In the genomic region with DNA sequence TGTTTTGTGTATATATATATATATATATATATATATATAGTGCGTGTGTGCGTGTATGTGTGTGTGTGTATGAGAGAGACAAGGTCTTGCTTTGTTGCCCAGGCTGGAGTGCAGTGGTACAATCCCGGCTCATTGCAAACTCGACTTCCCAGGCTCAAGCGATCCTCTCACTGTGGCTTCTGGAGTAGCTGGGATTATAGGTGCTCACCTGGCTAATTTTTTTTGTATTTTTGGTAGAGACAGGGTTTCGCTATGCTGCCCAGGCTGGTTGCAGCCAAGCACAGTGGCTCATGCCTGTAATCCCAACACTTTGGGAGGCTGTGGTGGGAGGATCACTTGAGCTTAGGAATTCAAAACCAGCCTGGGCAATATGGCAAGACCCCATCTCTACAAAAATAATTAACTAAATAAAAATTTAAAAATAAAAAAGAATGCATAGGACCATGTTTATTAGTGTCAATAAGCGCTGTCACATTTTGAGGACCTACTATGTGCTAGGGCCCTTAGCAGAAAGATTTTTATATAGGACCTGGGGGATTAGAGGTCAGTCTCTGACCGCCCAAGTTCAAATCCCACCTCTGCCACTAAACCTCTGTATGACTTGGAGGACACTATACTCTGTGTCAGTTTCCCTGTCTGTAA, we compare ENCODE assay signal across 14 cellular contexts. TPM values are rescaled to one million over a fixed set of nuclear protein-coding genes. Genes with fewer than 3 reads are reported as not detected.
DNase-seq lines count a peak whose midpoint lies in the region; ATAC-seq and TF ChIP-seq lines count a peak whose summit lies in the region.
"Had no signal": no experiment of that assay in that cellular context is flagged by ENCODE, and none has a peak within 500 bp of the region (broad histone marks: within the 10 kb centered on the region; RNA-seq: fewer than 3 reads in every experiment).

No MANE protein-coding gene starts in this region.

- no peaks in the 10 kb centered on the region for H3K27me3 ChIP-seq in fibroblast of lung (ENCODE audit: control insufficient read depth, insufficient read depth, low read length)
- H3K27me3 ChIP-seq: tibial artery had no signal

- no peak overlapping the region for H3K27ac Mint-ChIP-seq in activated CD8-positive, alpha-beta T cell treated with anti-CD3 and anti-CD28 coated beads for 36 hours
- H3K27ac Mint-ChIP-seq in activated CD8-positive, alpha-beta T cell treated with anti-CD3 and anti-CD28 coated beads, Interleukin-2, amount 10 ng/mL, durations not matched to agents 7 days and 5 days, result no peak overlapping the region
- H3K27ac Mint-ChIP-seq in type B pancreatic cell, result no peak overlapping the region
- no peak overlapping the region for H3K27ac Mint-ChIP-seq in activated CD4-positive, alpha-beta T cell treated with anti-CD3 and anti-CD28 coated beads, Interleukin-2, amount 10 ng/mL, durations not matched to agents 7 days and 5 days
- H3K27ac Mint-ChIP-seq: activated T-helper 17 cell treated with anti-CD3 and anti-CD28 coated beads, Interleukin-2, amount 50 U/mL, for 72 hours had no signal

- H3K36me3 Mint-ChIP-seq in activated CD8-positive, alpha-beta T cell treated with anti-CD3 and anti-CD28 coated beads for 36 hours (ENCODE audit: low read depth), result no peaks in the 10 kb centered on the region
- no peaks in the 10 kb centered on the region for H3K36me3 Mint-ChIP-seq in activated CD8-positive, alpha-beta T cell treated with anti-CD3 and anti-CD28 coated beads, Interleukin-2, amount 10 ng/mL, durations not matched to agents 7 days and 5 days (ENCODE audit: low read depth)
- H3K36me3 Mint-ChIP-seq in type B pancreatic cell, result peaks cover 7% of the 10 kb centered on the region
- H3K36me3 Mint-ChIP-seq in activated CD4-positive, alpha-beta T cell treated with anti-CD3 and anti-CD28 coated beads, Interleukin-2, amount 10 ng/mL, durations not matched to agents 7 days and 5 days (ENCODE audit: low read depth), result peaks cover 1% of the 10 kb centered on the region

- peaks cover 55% of the 10 kb centered on the region for H3K79me2 ChIP-seq in fibroblast of lung (ENCODE audit: control insufficient read depth, insufficient read depth, low read length)

- peaks cover 10% of the 10 kb centered on the region for H3K4me1 ChIP-seq in fibroblast of lung (ENCODE audit: control insufficient read depth, extremely low read depth, insufficient read depth, low read length)

- intact Hi-C loops in activated CD8-positive, alpha-beta T cell treated with anti-CD3 and anti-CD28 coated beads for 36 hours (cut with micrococcal nuclease), result no loop called here
- intact Hi-C loops in head of caudate nucleus (cut with DNase I), result no loop called here

- no peak for DNase-seq in activated CD8-positive, alpha-beta T cell treated with anti-CD3 and anti-CD28 coated beads for 36 hours
- DNase-seq in activated CD8-positive, alpha-beta T cell treated with anti-CD3 and anti-CD28 coated beads, Interleukin-2, amount 10 ng/mL, durations not matched to agents 7 days and 5 days, result no peak
- no peak for DNase-seq in fibroblast of lung (ENCODE audit: low read depth in 2 of 2)
- no peak for DNase-seq in type B pancreatic cell (ENCODE audit: extremely low spot score, unreplicated experiment)
- DNase-seq in head of caudate nucleus, result no peak
- DNase-seq in activated CD4-positive, alpha-beta T cell treated with anti-CD3 and anti-CD28 coated beads, Interleukin-2, amount 10 ng/mL, durations not matched to agents 7 days and 5 days, result no peak
- DNase-seq: activated CD4-positive, CD25-positive, alpha-beta regulatory T cell treated with anti-CD3 and anti-CD28 coated beads, Interleukin-2, amount 50 U/mL, for 72 hours; caudate nucleus; EL; NCI-H1436; tibial artery had no signal

- no peak for ATAC-seq in activated CD8-positive, alpha-beta T cell treated with anti-CD3 and anti-CD28 coated beads for 36 hours
- no peak for ATAC-seq in activated CD8-positive, alpha-beta T cell treated with anti-CD3 and anti-CD28 coated beads, Interleukin-2, amount 10 ng/mL, durations not matched to agents 7 days and 5 days
- ATAC-seq: activated T-helper 17 cell treated with anti-CD3 and anti-CD28 coated beads, Interleukin-2, amount 50 U/mL, for 72 hours; esophagus mucosa had no signal

- no peak for TF ChIP-seq CTCF in activated CD8-positive, alpha-beta T cell treated with anti-CD3 and anti-CD28 coated beads for 36 hours (IDR thresholded peaks at IDR 0.05)
- TF ChIP-seq CTCF in fibroblast of lung (conservative IDR thresholded peaks at IDR 0.05 in 1 of 2, IDR thresholded peaks at IDR 0.05 in 1 of 2; ENCODE audit: low read depth in 1 of 2, low read length in 2 of 2) (no peak), type B pancreatic cell (conservative IDR thresholded peaks at IDR 0.05) (no peak)

- no peaks in the 10 kb centered on the region for H3K9me3 ChIP-seq in fibroblast of lung (ENCODE audit: control insufficient read depth, insufficient read depth, low read depth, low read length)
- H3K9me3 ChIP-seq: tibial artery had no signal

- no peaks in the 10 kb centered on the region for H4K20me1 ChIP-seq in fibroblast of lung (ENCODE audit: control insufficient read depth, extremely low read depth, insufficient read depth, low read length)

- H3K27me3 Mint-ChIP-seq in activated CD8-positive, alpha-beta T cell treated with anti-CD3 and anti-CD28 coated beads for 36 hours, result peaks cover 20% of the 10 kb centered on the region
- H3K27me3 Mint-ChIP-seq in activated CD8-positive, alpha-beta T cell treated with anti-CD3 and anti-CD28 coated beads, Interleukin-2, amount 10 ng/mL, durations not matched to agents 7 days and 5 days (ENCODE audit: low read depth), result peaks cover 10% of the 10 kb centered on the region
- H3K27me3 Mint-ChIP-seq in type B pancreatic cell, result peaks cover 10% of the 10 kb centered on the region
- H3K27me3 Mint-ChIP-seq in activated CD4-positive, alpha-beta T cell treated with anti-CD3 and anti-CD28 coated beads, Interleukin-2, amount 10 ng/mL, durations not matched to agents 7 days and 5 days, result peaks cover 15% of the 10 kb centered on the region

- no peaks in the 10 kb centered on the region for H3K9me3 Mint-ChIP-seq in activated CD8-positive, alpha-beta T cell treated with anti-CD3 and anti-CD28 coated beads for 36 hours
- no peaks in the 10 kb centered on the region for H3K9me3 Mint-ChIP-seq in activated CD8-positive, alpha-beta T cell treated with anti-CD3 and anti-CD28 coated beads, Interleukin-2, amount 10 ng/mL, durations not matched to agents 7 days and 5 days (ENCODE audit: insufficient read depth)
- H3K9me3 Mint-ChIP-seq in type B pancreatic cell, result no peaks in the 10 kb centered on the region
- H3K9me3 Mint-ChIP-seq in activated CD4-positive, alpha-beta T cell treated with anti-CD3 and anti-CD28 coated beads, Interleukin-2, amount 10 ng/mL, durations not matched to agents 7 days and 5 days, result no peaks in the 10 kb centered on the region
- H3K9me3 Mint-ChIP-seq: activated T-helper 17 cell treated with anti-CD3 and anti-CD28 coated beads, Interleukin-2, amount 50 U/mL, for 72 hours had no signal

- no peak overlapping the region for H2AFZ ChIP-seq in fibroblast of lung (ENCODE audit: low read length)

- CTCF ChIA-PET in activated CD8-positive, alpha-beta T cell treated with anti-CD3 and anti-CD28 coated beads for 36 hours (lab: Charles Lee), result no interaction called here
- CTCF ChIA-PET in activated CD8-positive, alpha-beta T cell treated with anti-CD3 and anti-CD28 coated beads, Interleukin-2, amount 10 ng/mL, durations not matched to agents 7 days and 5 days (lab: Charles Lee), result interaction anchor here (1.3 to 2.3 kb wide), 2 partner anchors 9 to 12 kb away, joined by 3 to 6 read pairs; no protein-coding TSS in a partner anchor
- CTCF ChIA-PET in activated CD4-positive, alpha-beta T cell treated with anti-CD3 and anti-CD28 coated beads, Interleukin-2, amount 10 ng/mL, durations not matched to agents 7 days and 5 days (lab: Charles Lee), result interaction anchor here (1.2 kb wide), 1 partner anchor 12 kb away, joined by 3 read pairs; no protein-coding TSS in a partner anchor

- peak overlapping the region; percentile 72 for H3K4me2 ChIP-seq in fibroblast of lung (ENCODE audit: extremely low read depth, insufficient read depth, low read length)

- no peak overlapping the region for H3K9ac ChIP-seq in fibroblast of lung (ENCODE audit: insufficient read depth, low read length)

- POLR2A ChIA-PET in activated CD8-positive, alpha-beta T cell treated with anti-CD3 and anti-CD28 coated beads for 36 hours (lab: Charles Lee), result interaction anchor here (1.5 kb wide), 1 partner anchor 9 kb away, joined by 3 read pairs; no protein-coding TSS in a partner anchor
- POLR2A ChIA-PET in activated CD8-positive, alpha-beta T cell treated with anti-CD3 and anti-CD28 coated beads, Interleukin-2, amount 10 ng/mL, durations not matched to agents 7 days and 5 days (lab: Charles Lee), result no interaction called here
- POLR2A ChIA-PET in activated CD4-positive, alpha-beta T cell treated with anti-CD3 and anti-CD28 coated beads, Interleukin-2, amount 10 ng/mL, durations not matched to agents 7 days and 5 days (lab: Charles Lee), result no interaction called here

- peak overlapping the region; percentile 45 to 60 (median 52) for H3K4me3 ChIP-seq in fibroblast of lung (replicated peaks in 1 of 4; ENCODE audit: control extremely low read depth in 1 of 4, insufficient read depth in 1 of 4, low read depth in 3 of 4, low read length in 4 of 4)

- peak overlapping the region; percentile 31 for H3K4me3 Mint-ChIP-seq in activated CD8-positive, alpha-beta T cell treated with anti-CD3 and anti-CD28 coated beads for 36 hours
- no peak overlapping the region for H3K4me3 Mint-ChIP-seq in activated CD8-positive, alpha-beta T cell treated with anti-CD3 and anti-CD28 coated beads, Interleukin-2, amount 10 ng/mL, durations not matched to agents 7 days and 5 days
- H3K4me3 Mint-ChIP-seq in type B pancreatic cell, result peak overlapping the region; percentile 47
- H3K4me3 Mint-ChIP-seq in activated CD4-positive, alpha-beta T cell treated with anti-CD3 and anti-CD28 coated beads, Interleukin-2, amount 10 ng/mL, durations not matched to agents 7 days and 5 days, result no peak overlapping the region

- H3K36me3 ChIP-seq in fibroblast of lung (ENCODE audit: control insufficient read depth, insufficient read depth, low read length), result peaks cover 20% of the 10 kb centered on the region

- H3K27ac ChIP-seq in fibroblast of lung (ENCODE audit: insufficient read depth, low read length), result peak overlapping the region; percentile 5
- H3K27ac ChIP-seq: skin epidermis, tibial artery had no signal

- peaks cover 6% of the 10 kb centered on the region for H3K4me1 Mint-ChIP-seq in activated CD8-positive, alpha-beta T cell treated with anti-CD3 and anti-CD28 coated beads for 36 hours (ENCODE audit: low read depth)
- H3K4me1 Mint-ChIP-seq in activated CD8-positive, alpha-beta T cell treated with anti-CD3 and anti-CD28 coated beads, Interleukin-2, amount 10 ng/mL, durations not matched to agents 7 days and 5 days (ENCODE audit: low read depth), result peaks cover 1% of the 10 kb centered on the region
- H3K4me1 Mint-ChIP-seq in type B pancreatic cell (ENCODE audit: unreplicated experiment), result peaks cover 5% of the 10 kb centered on the region
- no peaks in the 10 kb centered on the region for H3K4me1 Mint-ChIP-seq in activated CD4-positive, alpha-beta T cell treated with anti-CD3 and anti-CD28 coated beads, Interleukin-2, amount 10 ng/mL, durations not matched to agents 7 days and 5 days
- H3K4me1 Mint-ChIP-seq: activated T-helper 17 cell treated with anti-CD3 and anti-CD28 coated beads, Interleukin-2, amount 50 U/mL, for 72 hours had no signal

RNA-seq across cellular contexts. Expression of a gene that starts 1.8 kb away (rescaled TPM):
- total RNA-seq in activated CD8-positive, alpha-beta T cell treated with anti-CD3 and anti-CD28 coated beads for 36 hours, result 1 to 10 TPM; 7.4 to 8.3 TPM
- 1 to 10 TPM; 4.6 to 5.2 TPM for total RNA-seq in activated CD8-positive, alpha-beta T cell treated with anti-CD3 and anti-CD28 coated beads, Interleukin-2, amount 10 ng/mL, durations not matched to agents 7 days and 5 days
- total RNA-seq in fibroblast of lung (98.1 and 229 TPM in 2 replicates), type B pancreatic cell (ENCODE audit: low replicate concordance) (29.7 and 38.6 TPM in 2 replicates)
- 167 and 230 TPM in 2 replicates for polyA plus RNA-seq in fibroblast of lung
- 120 and 175 TPM in 2 replicates for polyA plus RNA-seq in fibroblast of lung (2012)
- 229 and 330 TPM in 2 replicates for polyA minus RNA-seq in fibroblast of lung (ENCODE audit: low replicate concordance)
- 1 to 10 TPM; 1.9 TPM for total RNA-seq in activated CD4-positive, alpha-beta T cell treated with anti-CD3 and anti-CD28 coated beads, Interleukin-2, amount 10 ng/mL, durations not matched to agents 7 days and 5 days

RNA-seq across cellular contexts. Expression of a gene that starts 25.8 kb away (rescaled TPM):
- total RNA-seq in activated CD8-positive, alpha-beta T cell treated with anti-CD3 and anti-CD28 coated beads for 36 hours, result 1 to 10 TPM in 1 of 2 experiments, under 1 TPM in 1; 0.63 to 1.3 TPM
- under 1 TPM; 0.23 to 0.34 TPM for total RNA-seq in activated CD8-positive, alpha-beta T cell treated with anti-CD3 and anti-CD28 coated beads, Interleukin-2, amount 10 ng/mL, durations not matched to agents 7 days and 5 days
- total RNA-seq in fibroblast of lung, result 3.1 and 7.8 TPM in 2 replicates
- 7.7 and 9.9 TPM in 2 replicates for polyA plus RNA-seq in fibroblast of lung
- 13.4 and 17.4 TPM in 2 replicates for polyA plus RNA-seq in fibroblast of lung (2012)
- polyA minus RNA-seq in fibroblast of lung (ENCODE audit: low replicate concordance), result 9.1 and 12.4 TPM in 2 replicates
- total RNA-seq in type B pancreatic cell (ENCODE audit: low replicate concordance), result 6.1 and 6.3 TPM in 2 replicates
- under 1 TPM in 1 of 2 experiments, not detected in 1; 0.23 TPM for total RNA-seq in activated CD4-positive, alpha-beta T cell treated with anti-CD3 and anti-CD28 coated beads, Interleukin-2, amount 10 ng/mL, durations not matched to agents 7 days and 5 days

RNA-seq across cellular contexts. Expression of a gene that starts 32.2 kb away (rescaled TPM):
- not detected for total RNA-seq in activated CD8-positive, alpha-beta T cell treated with anti-CD3 and anti-CD28 coated beads for 36 hours
- not detected for total RNA-seq in activated CD8-positive, alpha-beta T cell treated with anti-CD3 and anti-CD28 coated beads, Interleukin-2, amount 10 ng/mL, durations not matched to agents 7 days and 5 days
- total RNA-seq in fibroblast of lung, result 0.26 and 0.33 TPM in 2 replicates
- 0.53 and 1.3 TPM in 2 replicates for polyA plus RNA-seq in fibroblast of lung
- 0.92 and 3.0 TPM in 2 replicates for polyA plus RNA-seq in fibroblast of lung (2012)
- not detected in 2 replicates for polyA minus RNA-seq in fibroblast of lung (ENCODE audit: low replicate concordance)
- 0.93 TPM in 1 of 2 replicates, not detected in the other for total RNA-seq in type B pancreatic cell (ENCODE audit: low replicate concordance)
- not detected for total RNA-seq in activated CD4-positive, alpha-beta T cell treated with anti-CD3 and anti-CD28 coated beads, Interleukin-2, amount 10 ng/mL, durations not matched to agents 7 days and 5 days
- total RNA-seq: activated T-helper 17 cell treated with anti-CD3 and anti-CD28 coated beads, Interleukin-2, amount 50 U/mL, for 72 hours; esophagus mucosa had no signal

RNA-seq across cellular contexts. Expression of a gene that starts 53.4 kb away (rescaled TPM):
- total RNA-seq in activated CD8-positive, alpha-beta T cell treated with anti-CD3 and anti-CD28 coated beads for 36 hours, result not detected
- not detected for total RNA-seq in activated CD8-positive, alpha-beta T cell treated with anti-CD3 and anti-CD28 coated beads, Interleukin-2, amount 10 ng/mL, durations not matched to agents 7 days and 5 days
- total RNA-seq in fibroblast of lung, result under 0.01 TPM in 1 of 2 replicates, not detected in the other
- not detected in 2 replicates for polyA plus RNA-seq in fibroblast of lung
- not detected in 2 replicates for polyA plus RNA-seq in fibroblast of lung (2012)
- not detected in 2 replicates for polyA minus RNA-seq in fibroblast of lung (ENCODE audit: low replicate concordance)
- total RNA-seq in type B pancreatic cell (ENCODE audit: low replicate concordance), result not detected in 2 replicates
- total RNA-seq in activated CD4-positive, alpha-beta T cell treated with anti-CD3 and anti-CD28 coated beads, Interleukin-2, amount 10 ng/mL, durations not matched to agents 7 days and 5 days, result not detected
- total RNA-seq: activated T-helper 17 cell treated with anti-CD3 and anti-CD28 coated beads, Interleukin-2, amount 50 U/mL, for 72 hours; esophagus mucosa had no signal

Comparison
In these comparisons a context has a peak if more than half of its experiments do, and no peak if none do; other contexts are left out.
1. H3K4me3 Mint-ChIP-seq: peak in activated CD8-positive, alpha-beta T cell treated with anti-CD3 and anti-CD28 coated beads for 36 hours (single experiment) and type B pancreatic cell (single experiment); none in activated CD8-positive, alpha-beta T cell treated with anti-CD3 and anti-CD28 coated beads, Interleukin-2, amount 10 ng/mL, durations not matched to agents 7 days and 5 days (single experiment) and activated CD4-positive, alpha-beta T cell treated with anti-CD3 and anti-CD28 coated beads, Interleukin-2, amount 10 ng/mL, durations not matched to agents 7 days and 5 days (single experiment).